22 cellular contexts compared by ENCODE assay signal in genomic region chr13:100594255-100594654, GRCh38.
"Had no signal": no experiment of that assay in that cellular context is flagged by ENCODE, and none has a peak within 500 bp of the region (broad histone marks: within the 10 kb centered on the region; RNA-seq: fewer than 3 reads in every experiment).

No MANE protein-coding gene starts in this region.

- H3K4me3 ChIP-seq: coronary artery, dorsolateral prefrontal cortex, esophagus muscularis mucosa, gastroesophageal sphincter, heart left ventricle, hepatocyte, left lung, lower lobe of right lung, mucosa of descending colon had no signal

- H3K27me3 Mint-ChIP-seq: naive B cell; naive thymus-derived CD8-positive, alpha-beta T cell had no signal

- H3K27ac ChIP-seq: coronary artery, dorsolateral prefrontal cortex, esophagus muscularis mucosa, foreskin keratinocyte, gastroesophageal sphincter, heart left ventricle, hepatocyte, left lung, lower lobe of right lung had no signal

- H3K36me3 Mint-ChIP-seq: immature natural killer cell; mesothelial cell of epicardium; naive B cell; naive thymus-derived CD8-positive, alpha-beta T cell had no signal

- H3K4me1 ChIP-seq: foreskin keratinocyte, lower lobe of right lung had no signal

- H3K4me1 Mint-ChIP-seq: mesothelial cell of epicardium had no signal

- H3K9me3 Mint-ChIP-seq: immature natural killer cell; mesothelial cell of epicardium; naive B cell; naive thymus-derived CD8-positive, alpha-beta T cell had no signal

- H3K36me3 ChIP-seq: esophagus muscularis mucosa, gastroesophageal sphincter, heart left ventricle, left lung, lower lobe of right lung had no signal

- H3K27ac Mint-ChIP-seq: immature natural killer cell; mesothelial cell of epicardium; naive B cell; naive thymus-derived CD8-positive, alpha-beta T cell had no signal

- H3K9me3 ChIP-seq: esophagus muscularis mucosa, gastroesophageal sphincter, heart left ventricle, left lung, lower lobe of right lung, mucosa of descending colon had no signal

- H3K27me3 ChIP-seq: dorsolateral prefrontal cortex, esophagus muscularis mucosa, foreskin keratinocyte, gastroesophageal sphincter, heart left ventricle, hepatocyte, left lung had no signal

- H3K4me3 Mint-ChIP-seq: immature natural killer cell; mesothelial cell of epicardium; naive B cell; naive thymus-derived CD8-positive, alpha-beta T cell had no signal

- DNase-seq: dermis blood vessel endothelial cell; dorsolateral prefrontal cortex; effector CD4-positive, alpha-beta T cell; effector memory CD4-positive, alpha-beta T cell; foreskin keratinocyte; heart left ventricle; hypothalamus; immature natural killer cell; kidney; kidney glomerular epithelial cell; left lung; left ventricle myocardium superior; lower lobe of right lung; mesenchymal stem cell; naive B cell; naive thymus-derived CD8-positive, alpha-beta T cell had no signal
